Comparison of ENCODE assay signal across 8 cellular contexts in the genomic region with DNA sequence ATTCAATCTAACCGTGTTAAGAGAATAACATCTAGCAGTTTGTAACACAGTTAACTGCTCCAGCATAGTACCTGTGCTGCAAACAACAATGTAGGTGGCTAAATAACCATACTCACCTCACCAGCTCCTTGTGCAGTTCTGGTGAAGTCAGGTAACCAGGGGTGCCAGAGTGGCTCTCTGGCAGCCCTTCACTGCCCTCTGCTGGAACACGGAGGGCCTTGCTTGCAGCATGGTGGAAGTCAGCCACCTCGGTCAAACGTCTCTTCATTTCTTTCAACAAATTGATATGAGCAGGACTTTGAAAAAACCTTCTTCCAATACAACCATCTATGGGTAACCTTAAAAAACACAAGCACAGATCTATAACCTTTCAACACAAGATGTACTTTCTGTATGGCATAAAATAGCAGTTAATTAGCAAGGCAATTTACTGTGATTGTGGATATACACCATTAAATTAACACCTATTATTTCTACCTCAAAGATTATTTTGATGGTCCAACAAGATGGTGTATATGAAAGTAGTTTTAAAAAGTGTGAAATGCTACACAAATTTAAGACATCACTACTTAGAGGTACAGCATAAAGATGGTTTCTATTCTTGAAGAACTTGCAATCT. TPM values are rescaled to one million over a fixed set of nuclear protein-coding genes. Genes with fewer than 3 reads are reported as not detected.
DNase-seq lines count a peak whose midpoint lies in the region; ATAC-seq and TF ChIP-seq lines count a peak whose summit lies in the region.

No MANE protein-coding gene starts in this region.

- H3K9me3 Mint-ChIP-seq in activated T-helper 2 cell treated with anti-CD3 and anti-CD28 coated beads, Interferon-gamma antibody, Interleukin-2, Interleukin-4, amounts not matched to agents 10 μg/mL and 5 μg/mL and 100 μg/mL, durations not matched to agents 14 hours and 24 hours and 36 hours = no peaks in the 10 kb centered on the region

- ATAC-seq in HG03558 (IDR thresholded peaks at IDR 0.05; ENCODE audit: extremely low read depth, unreplicated experiment) (peak; percentile 49), gastrocnemius medialis (no peak), HG03439 (IDR thresholded peaks at IDR 0.05; ENCODE audit: unreplicated experiment) (no peak)

- peaks cover 3 to 86% of the 10 kb centered on the region in 2 donors for H3K36me3 ChIP-seq in gastrocnemius medialis

- H3K4me3 ChIP-seq in gastrocnemius medialis = no peak overlapping the region

- no peaks in the 10 kb centered on the region for H3K9me3 ChIP-seq in gastrocnemius medialis

- H3K36me3 Mint-ChIP-seq in activated T-helper 2 cell treated with anti-CD3 and anti-CD28 coated beads, Interferon-gamma antibody, Interleukin-2, Interleukin-4, amounts not matched to agents 10 μg/mL and 5 μg/mL and 100 μg/mL, durations not matched to agents 14 hours and 24 hours and 36 hours (ENCODE audit: low read depth) = peaks cover 50% of the 10 kb centered on the region

- H3K4me1 Mint-ChIP-seq in activated T-helper 2 cell treated with anti-CD3 and anti-CD28 coated beads, Interferon-gamma antibody, Interleukin-2, Interleukin-4, amounts not matched to agents 10 μg/mL and 5 μg/mL and 100 μg/mL, durations not matched to agents 14 hours and 24 hours and 36 hours (ENCODE audit: low read depth) = no peaks in the 10 kb centered on the region

- no peak overlapping the region for H3K4me3 Mint-ChIP-seq in activated T-helper 2 cell treated with anti-CD3 and anti-CD28 coated beads, Interferon-gamma antibody, Interleukin-2, Interleukin-4, amounts not matched to agents 10 μg/mL and 5 μg/mL and 100 μg/mL, durations not matched to agents 14 hours and 24 hours and 36 hours (ENCODE audit: low read depth)

- intact Hi-C loops in activated T-helper 2 cell treated with anti-CD3 and anti-CD28 coated beads, Interferon-gamma antibody, Interleukin-2, Interleukin-4, amounts not matched to agents 10 μg/mL and 5 μg/mL and 100 μg/mL, durations not matched to agents 14 hours and 24 hours and 36 hours (cut with micrococcal nuclease) = loop anchor here (1.0 kb wide), 3 partner anchors 219 to 289 kb away; no protein-coding TSS in a partner anchor
- intact Hi-C loops in head of caudate nucleus (cut with DNase I) = no loop called here
- intact Hi-C loops in gastrocnemius medialis (cut with DNase I; ENCODE audit: low total_unique reads) = no loop called here

- no peak overlapping the region for H3K27ac Mint-ChIP-seq in activated T-helper 2 cell treated with anti-CD3 and anti-CD28 coated beads, Interferon-gamma antibody, Interleukin-2, Interleukin-4, amounts not matched to agents 10 μg/mL and 5 μg/mL and 100 μg/mL, durations not matched to agents 14 hours and 24 hours and 36 hours

- in situ Hi-C loops in gastrocnemius medialis (cut with MboI; ENCODE audit: low sequenced_read_pairs in 4 of 4) = loop anchor here in 1 of 4 donors (25.0 kb wide), 1 partner anchor 177 kb away; the partner anchor contains the start of gene ATP5F1A

- no peaks in the 10 kb centered on the region for H3K4me1 ChIP-seq in gastrocnemius medialis

- CTCF ChIA-PET in RWPE1 (lab: Yijun Ruan, JAX) = interaction anchor here (0.6 kb wide), 2 partner anchors 95 to 173 kb away, joined by 4 to 5 read pairs; no protein-coding TSS in a partner anchor

- POLR2A ChIA-PET in RWPE1 (lab: Yijun Ruan, JAX; ENCODE audit: low non-redundant PET) = no interaction called here

- TF ChIP-seq POLR2A in gastrocnemius medialis (IDR thresholded peaks at IDR 0.05) = no peak

- no peaks in the 10 kb centered on the region for H3K27me3 Mint-ChIP-seq in activated T-helper 2 cell treated with anti-CD3 and anti-CD28 coated beads, Interferon-gamma antibody, Interleukin-2, Interleukin-4, amounts not matched to agents 10 μg/mL and 5 μg/mL and 100 μg/mL, durations not matched to agents 14 hours and 24 hours and 36 hours (ENCODE audit: low read depth)

- H3K27ac ChIP-seq in RWPE1 (no peak overlapping the region), gastrocnemius medialis (no peak overlapping the region)

- TF ChIP-seq CTCF in RWPE1 (conservative IDR thresholded peaks at IDR 0.05; ENCODE audit: low read depth) = peak; percentile 76
- TF ChIP-seq CTCF in gastrocnemius medialis (IDR thresholded peaks at IDR 0.05 in 4 of 5, conservative IDR thresholded peaks at IDR 0.05 in 1 of 5) = peak in 3 of 5 experiments; percentile 25 to 61 (median 42)

- H3K27me3 ChIP-seq in gastrocnemius medialis = no peaks in the 10 kb centered on the region

- DNase-seq in activated gamma-delta T cell treated with Interleukin-2 at 50 U/mL for 16 hours = peak; percentile 41
- no peak for DNase-seq in activated gamma-delta T cell (lab: John Stamatoyannopoulos, UW)
- DNase-seq in RWPE1 (ENCODE audit: low spot score) = peak; percentile 21
- peak; percentile 27 for DNase-seq in activated T-helper 2 cell treated with anti-CD3 and anti-CD28 coated beads, Interferon-gamma antibody, Interleukin-2, Interleukin-4, amounts not matched to agents 10 μg/mL and 5 μg/mL and 100 μg/mL, durations not matched to agents 14 hours and 24 hours and 36 hours (ENCODE audit: low spot score)
- peak in 37 of 42 donors; percentile 6 to 67 (median 41) for DNase-seq in head of caudate nucleus
- DNase-seq in gastrocnemius medialis = no peak

RNA-seq across cellular contexts. Expression of gene EPG5, which starts 56.6 kb away (rescaled TPM):
- 17.1 and 17.4 TPM in 2 replicates for total RNA-seq in activated T-helper 2 cell treated with anti-CD3 and anti-CD28 coated beads, Interferon-gamma antibody, Interleukin-2, Interleukin-4, amounts not matched to agents 10 μg/mL and 5 μg/mL and 100 μg/mL, durations not matched to agents 14 hours and 24 hours and 36 hours
- 10 to 100 TPM; 18.7 to 30.3 (median 24.0) TPM for total RNA-seq in gastrocnemius medialis

Comparison
In these comparisons a context has a peak if more than half of its experiments do, and no peak if none do; other contexts are left out.
1. DNase-seq: peak in activated gamma-delta T cell treated with Interleukin-2 at 50 U/mL for 16 hours (single experiment), RWPE1 (single experiment), activated T-helper 2 cell treated with anti-CD3 and anti-CD28 coated beads, Interferon-gamma antibody, Interleukin-2, Interleukin-4, amounts not matched to agents 10 μg/mL and 5 μg/mL and 100 μg/mL, durations not matched to agents 14 hours and 24 hours and 36 hours (single experiment) and head of caudate nucleus (37 of 42); none in activated gamma-delta T cell (single experiment) and gastrocnemius medialis (0 of 2).